ENCODE assay signal across 11 cellular contexts in genomic region chr2:67561411-67561965, GRCh38.
DNase-seq lines count a peak whose midpoint lies in the region; ATAC-seq and TF ChIP-seq lines count a peak whose summit lies in the region.
"Had no signal": no experiment of that assay in that cellular context is flagged by ENCODE, and none has a peak within 500 bp of the region (broad histone marks: within the 10 kb centered on the region; RNA-seq: fewer than 3 reads in every experiment).

No MANE protein-coding gene starts in this region.

- no peaks in the 10 kb centered on the region for H3K9me3 ChIP-seq in endodermal cell (ENCODE audit: control insufficient read depth, low read length)

- H3K36me3 Mint-ChIP-seq in endodermal cell (ENCODE audit: low read depth) (no peaks in the 10 kb centered on the region), mesothelial cell of epicardium (no peaks in the 10 kb centered on the region), WTC11 (no peaks in the 10 kb centered on the region)
- H3K36me3 Mint-ChIP-seq: memory B cell had no signal

- peak; percentile 20 for DNase-seq in AG20443 (ENCODE audit: low spot score)
- peak; percentile 41 for DNase-seq in NCI-H2227 (lab: John Stamatoyannopoulos, UW; ENCODE audit: unreplicated experiment)
- no peak for DNase-seq in endodermal cell
- no peak for DNase-seq in mesothelial cell of epicardium (ENCODE audit: low spot score in 2 of 2, unreplicated experiment in 2 of 2)
- DNase-seq in WTC11 (ENCODE audit: low spot score), result no peak
- DNase-seq in activated T-cell treated with anti-CD3 and anti-CD28 coated beads, Interleukin-2, amount 50 U/mL, for 1 hour, result no peak
- DNase-seq in NCI-H510A (lab: John Stamatoyannopoulos, UW), result no peak
- no peak for DNase-seq in activated T-cell treated with anti-CD3 and anti-CD28 coated beads for 4 hours
- DNase-seq: activated CD4-positive, alpha-beta T cell treated with anti-CD3 and anti-CD28 coated beads, Interleukin-2, amount 10 ng/mL, durations not matched to agents 7 days and 5 days; cerebellar nuclear complex had no signal

- no peaks in the 10 kb centered on the region for H3K27me3 Mint-ChIP-seq in endodermal cell (ENCODE audit: insufficient read depth)
- H3K27me3 Mint-ChIP-seq in mesothelial cell of epicardium (ENCODE audit: low read depth), result no peaks in the 10 kb centered on the region
- H3K27me3 Mint-ChIP-seq in WTC11 (ENCODE audit: low read depth), result no peaks in the 10 kb centered on the region
- H3K27me3 Mint-ChIP-seq: activated CD4-positive, alpha-beta T cell treated with anti-CD3 and anti-CD28 coated beads, Interleukin-2, amount 10 ng/mL, durations not matched to agents 7 days and 5 days; memory B cell had no signal

- no peaks in the 10 kb centered on the region for H3K36me3 ChIP-seq in endodermal cell (ENCODE audit: control insufficient read depth, insufficient read depth, low read length)

- H3K4me3 Mint-ChIP-seq in endodermal cell, result no peak overlapping the region
- no peak overlapping the region for H3K4me3 Mint-ChIP-seq in mesothelial cell of epicardium
- H3K4me3 Mint-ChIP-seq in WTC11, result no peak overlapping the region
- H3K4me3 Mint-ChIP-seq: activated CD4-positive, alpha-beta T cell treated with anti-CD3 and anti-CD28 coated beads, Interleukin-2, amount 10 ng/mL, durations not matched to agents 7 days and 5 days; memory B cell had no signal

- POLR2A ChIA-PET in WTC11 (lab: Charles Lee), result interaction anchor here (1.0 kb wide), 1 partner anchor 44 kb away, joined by 3 read pairs; no protein-coding TSS in a partner anchor

- CTCF ChIA-PET in WTC11 (lab: Charles Lee), result no interaction called here

- peaks cover 2% of the 10 kb centered on the region for H3K9me3 Mint-ChIP-seq in endodermal cell
- peaks cover 15% of the 10 kb centered on the region for H3K9me3 Mint-ChIP-seq in mesothelial cell of epicardium
- peaks cover 9% of the 10 kb centered on the region for H3K9me3 Mint-ChIP-seq in WTC11
- H3K9me3 Mint-ChIP-seq: memory B cell had no signal

- H3K9ac ChIP-seq in endodermal cell (ENCODE audit: extremely low read depth, low read length, poor library complexity, severe bottlenecking), result no peak overlapping the region

- H3K4me3 ChIP-seq in endodermal cell (ENCODE audit: low read length), result peak overlapping the region; percentile 15

- no peak for TF ChIP-seq CTCF in endodermal cell (conservative IDR thresholded peaks at IDR 0.05)
- TF ChIP-seq CTCF in mesothelial cell of epicardium (IDR thresholded peaks at IDR 0.05; ENCODE audit: unreplicated experiment), result no peak
- TF ChIP-seq CTCF in WTC11 (IDR thresholded peaks at IDR 0.05), result no peak

- ATAC-seq in WTC11, result no peak

- no peaks in the 10 kb centered on the region for H3K27me3 ChIP-seq in endodermal cell (ENCODE audit: control insufficient read depth, insufficient read depth, low read length, poor library complexity, severe bottlenecking)

- WGBS in endodermal cell (ENCODE audit: insufficient coverage in 1 of 2, insufficient read length in 1 of 2), 2 experiments, result 77 to 88% methylated on average over 8 to 9 of the region's 9 CpGs

- H3K27ac Mint-ChIP-seq in endodermal cell, result no peak overlapping the region
- peak overlapping the region; percentile 85 for H3K27ac Mint-ChIP-seq in mesothelial cell of epicardium
- no peak overlapping the region for H3K27ac Mint-ChIP-seq in WTC11
- H3K27ac Mint-ChIP-seq: activated CD4-positive, alpha-beta T cell treated with anti-CD3 and anti-CD28 coated beads, Interleukin-2, amount 10 ng/mL, durations not matched to agents 7 days and 5 days; memory B cell had no signal

- H3K4me1 Mint-ChIP-seq in endodermal cell, result peaks cover 25% of the 10 kb centered on the region
- peaks cover 42% of the 10 kb centered on the region for H3K4me1 Mint-ChIP-seq in mesothelial cell of epicardium
- H3K4me1 Mint-ChIP-seq in WTC11, result no peaks in the 10 kb centered on the region
- H3K4me1 Mint-ChIP-seq: activated CD4-positive, alpha-beta T cell treated with anti-CD3 and anti-CD28 coated beads, Interleukin-2, amount 10 ng/mL, durations not matched to agents 7 days and 5 days; memory B cell had no signal

- H3K4me1 ChIP-seq in endodermal cell (ENCODE audit: control insufficient read depth, insufficient read depth, low read length), result peaks cover 18% of the 10 kb centered on the region

- H3K27ac ChIP-seq in endodermal cell (ENCODE audit: low read depth, low read length), result no peak overlapping the region

TF ChIP-seq in WTC11, 78 proteins besides CTCF, POLR2A, EP300 and RAD21:
- TF ChIP-seq, protein P1, sequence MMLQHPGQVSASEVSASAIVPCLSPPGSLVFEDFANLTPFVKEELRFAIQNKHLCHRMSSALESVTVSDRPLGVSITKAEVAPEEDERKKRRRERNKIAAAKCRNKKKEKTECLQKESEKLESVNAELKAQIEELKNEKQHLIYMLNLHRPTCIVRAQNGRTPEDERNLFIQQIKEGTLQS (CRISPR knock-in tag; conservative IDR thresholded peaks at IDR 0.05), result no peak
- TF ChIP-seq, protein P2, sequence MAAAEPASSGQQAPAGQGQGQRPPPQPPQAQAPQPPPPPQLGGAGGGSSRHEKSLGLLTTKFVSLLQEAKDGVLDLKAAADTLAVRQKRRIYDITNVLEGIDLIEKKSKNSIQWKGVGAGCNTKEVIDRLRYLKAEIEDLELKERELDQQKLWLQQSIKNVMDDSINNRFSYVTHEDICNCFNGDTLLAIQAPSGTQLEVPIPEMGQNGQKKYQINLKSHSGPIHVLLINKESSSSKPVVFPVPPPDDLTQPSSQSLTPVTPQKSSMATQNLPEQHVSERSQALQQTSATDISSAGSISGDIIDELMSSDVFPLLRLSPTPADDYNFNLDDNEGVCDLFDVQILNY (CRISPR knock-in tag; IDR thresholded peaks at IDR 0.05), result no peak

Comparison
In these comparisons a context has a peak if more than half of its experiments do, and no peak if none do; other contexts are left out.
1. DNase-seq: peak in AG20443 (single experiment) and NCI-H2227 (single experiment); none in endodermal cell (single experiment), mesothelial cell of epicardium (0 of 2), WTC11 (single experiment), activated T-cell treated with anti-CD3 and anti-CD28 coated beads, Interleukin-2, amount 50 U/mL, for 1 hour (single experiment), NCI-H510A (single experiment) and activated T-cell treated with anti-CD3 and anti-CD28 coated beads for 4 hours (single experiment).